In genomic region chr2:9423100-9423921, GRCh38 we compare ENCODE assay signal across 8 cellular contexts. TPM values are rescaled to one million over a fixed set of nuclear protein-coding genes. Genes with fewer than 3 reads are reported as not detected.
DNase-seq lines count a peak whose midpoint lies in the region; ATAC-seq and TF ChIP-seq lines count a peak whose summit lies in the region.

CPSF3 (plus strand) TSS chr2:9423654; CDS start chr2:9423774, 120 bp downstream.
ITGB1BP1 (minus strand) TSS chr2:9423528; CDS start chr2:9418697, 4,831 bp downstream.

- peak in 1 of 2 donors; percentile 46 for TF ChIP-seq POLR2A in vagina (IDR thresholded peaks at IDR 0.05)

- peak within 1 kb of the TSS; percentile 91 to 94 for H3K27ac ChIP-seq in ascending aorta
- H3K27ac ChIP-seq in right cardiac atrium (ENCODE audit: low read length), result peak within 1 kb of the TSS; percentile 95
- H3K27ac ChIP-seq in vagina, result peak within 1 kb of the TSS; percentile 94

- H3K9me3 ChIP-seq in ascending aorta (no peaks in the 10 kb centered on the region), right cardiac atrium (ENCODE audit: control insufficient read depth, low read length) (no peaks in the 10 kb centered on the region), vagina (no peaks in the 10 kb centered on the region)

- H3K36me3 ChIP-seq in ascending aorta (no peaks in the 10 kb centered on the region), vagina (peaks cover 0 to 2% of the 10 kb centered on the region in 2 donors)

- peak within 1 kb of the TSS; percentile 94 for H3K27ac Mint-ChIP-seq in T-helper 2 cell treated with Interferon-gamma antibody and Interleukin-4, amounts not matched to agents 5 μg/mL and 100 μg/mL, for 36 hours

- no peak for TF ChIP-seq CTCF in ascending aorta (IDR thresholded peaks at IDR 0.05)
- TF ChIP-seq CTCF in vagina (IDR thresholded peaks at IDR 0.05), result no peak

- peaks cover 7 to 33% of the 10 kb centered on the region in 2 donors for H3K4me1 ChIP-seq in ascending aorta
- peaks cover 2% of the 10 kb centered on the region for H3K4me1 ChIP-seq in right cardiac atrium (ENCODE audit: control insufficient read depth, insufficient read depth, low read length)
- H3K4me1 ChIP-seq in vagina, result peaks cover 54% of the 10 kb centered on the region

- intact Hi-C loops in ascending aorta (cut with DNase I), result loop anchor here (1.0 to 10.0 kb wide), 6 partner anchors 51 to 419 kb away; partner anchors contain the start of genes ADAM17, ASAP2, IAH1 and MBOAT2
- intact Hi-C loops in right cardiac atrium (cut with DNase I), result no loop called here
- intact Hi-C loops in vagina (cut with DNase I), result no loop called here

- peak; percentile 80 for ATAC-seq in GM18502 (IDR thresholded peaks at IDR 0.05; ENCODE audit: poor library complexity, unreplicated experiment)
- ATAC-seq in HG02970 (IDR thresholded peaks at IDR 0.05; ENCODE audit: low FRiP score, unreplicated experiment), result peak; percentile 90
- ATAC-seq in right cardiac atrium, result peak; percentile 97

- under 1% methylated on average over 91 of the region's 91 CpGs for WGBS in right cardiac atrium

- H3K4me3 ChIP-seq in ascending aorta (peak within 1 kb of the TSS; percentile 83 to 93), right cardiac atrium (ENCODE audit: low read length) (peak within 1 kb of the TSS; percentile 97), vagina (peak within 1 kb of the TSS; percentile 67 to 72)

- no peaks in the 10 kb centered on the region for H3K27me3 Mint-ChIP-seq in T-helper 2 cell treated with Interferon-gamma antibody and Interleukin-4, amounts not matched to agents 5 μg/mL and 100 μg/mL, for 36 hours (ENCODE audit: low read depth)

- peaks cover 34% of the 10 kb centered on the region for H3K4me1 Mint-ChIP-seq in T-helper 2 cell treated with Interferon-gamma antibody and Interleukin-4, amounts not matched to agents 5 μg/mL and 100 μg/mL, for 36 hours (ENCODE audit: low read depth)

- H3K27me3 ChIP-seq in ascending aorta (no peaks in the 10 kb centered on the region), right cardiac atrium (ENCODE audit: control insufficient read depth, insufficient read depth) (no peaks in the 10 kb centered on the region), vagina (no peaks in the 10 kb centered on the region)

- peaks cover 25% of the 10 kb centered on the region for H3K36me3 Mint-ChIP-seq in T-helper 2 cell treated with Interferon-gamma antibody and Interleukin-4, amounts not matched to agents 5 μg/mL and 100 μg/mL, for 36 hours (ENCODE audit: low read depth)

- H3K9me3 Mint-ChIP-seq in T-helper 2 cell treated with Interferon-gamma antibody and Interleukin-4, amounts not matched to agents 5 μg/mL and 100 μg/mL, for 36 hours, result no peaks in the 10 kb centered on the region

- peak; percentile 96 to 98 for DNase-seq in NCI-H1930 (lab: John Stamatoyannopoulos, UW)
- DNase-seq in T-helper 2 cell treated with Interferon-gamma antibody and Interleukin-4, amounts not matched to agents 5 μg/mL and 100 μg/mL, for 36 hours (ENCODE audit: low spot score), result peak; percentile 98
- DNase-seq in ascending aorta (ENCODE audit: low spot score in 2 of 2), result peak; percentile 85 to 98
- peak; percentile 99 for DNase-seq in right cardiac atrium
- peak; percentile 97 for DNase-seq in putamen (ENCODE audit: low spot score)
- peak in 1 of 2 donors; percentile 96 for DNase-seq in vagina (ENCODE audit: extremely low spot score in 2 of 2)

- H3K4me3 Mint-ChIP-seq in T-helper 2 cell treated with Interferon-gamma antibody and Interleukin-4, amounts not matched to agents 5 μg/mL and 100 μg/mL, for 36 hours, result peak within 1 kb of the TSS; percentile 86

RNA-seq across cellular contexts. Expression of gene CPSF3, which starts in this region (rescaled TPM):
- total RNA-seq in ascending aorta (5.3 TPM), right cardiac atrium (10 to 100 TPM; 14.1 to 19.7 (median 16.1) TPM), vagina (19.4 TPM)
- 13.1 TPM for polyA plus RNA-seq in right cardiac atrium

RNA-seq across cellular contexts. Expression of gene ITGB1BP1, which starts in this region (rescaled TPM):
- 25.4 TPM for total RNA-seq in ascending aorta
- total RNA-seq in right cardiac atrium, result 100 to 1,000 TPM in 1 of 4 donors, 10 to 100 TPM in 3; 80.5 to 137 (median 84.2) TPM
- polyA plus RNA-seq in right cardiac atrium, result 126 TPM
- total RNA-seq in vagina, result 53.8 TPM
